ENCODE assay signal across 27 cellular contexts in genomic region chr13:26503826-26504594, GRCh38. TPM values are rescaled to one million over a fixed set of nuclear protein-coding genes. Genes with fewer than 3 reads are reported as not detected.
DNase-seq lines count a peak whose midpoint lies in the region; ATAC-seq and TF ChIP-seq lines count a peak whose summit lies in the region.
"Had no signal": no experiment of that assay in that cellular context is flagged by ENCODE, and none has a peak within 500 bp of the region (broad histone marks: within the 10 kb centered on the region; RNA-seq: fewer than 3 reads in every experiment).

No MANE protein-coding gene starts in this region.

- no peak overlapping the region; the same call in 1 of the 2 replicates for H2BK20ac ChIP-seq in IMR-90 (ENCODE audit: low read depth, low read length)

- no peaks in the 10 kb centered on the region for H4K20me1 ChIP-seq in IMR-90 (ENCODE audit: insufficient read depth, low read length)
- H4K20me1 ChIP-seq: BLaER1 had no signal

- no peak overlapping the region for H3K27ac ChIP-seq in A673 (ENCODE audit: low read depth, low read length, poor library complexity, severe bottlenecking)
- no peak overlapping the region for H3K27ac ChIP-seq in IMR-90 (ENCODE audit: insufficient read depth, low read length)
- H3K27ac ChIP-seq: BLaER1, HL-60, lower lobe of right lung, Peyer's patch, transverse colon had no signal

- no peak overlapping the region for H4K8ac ChIP-seq in IMR-90 (ENCODE audit: low read depth in 2 of 2, low read length in 2 of 2)

- no peaks in the 10 kb centered on the region for H3K27me3 ChIP-seq in A673 (replicated peaks; ENCODE audit: insufficient read depth, low read depth, low read length, poor library complexity)
- H3K27me3 ChIP-seq in IMR-90 (ENCODE audit: control insufficient read depth, insufficient read depth, low read length), result no peaks in the 10 kb centered on the region
- H3K27me3 ChIP-seq: BLaER1, Peyer's patch, transverse colon had no signal

- H3K4me3 ChIP-seq in A673 (ENCODE audit: low read depth, low read length, poor library complexity, severe bottlenecking) (no peak overlapping the region), IMR-90 (ENCODE audit: insufficient read depth, low read depth, low read length) (no peak overlapping the region)
- H3K4me3 ChIP-seq: BLaER1, lower lobe of right lung, Peyer's patch, transverse colon had no signal

- no peak overlapping the region for H2BK5ac ChIP-seq in IMR-90 (ENCODE audit: low read depth, low read length, poor library complexity, severe bottlenecking)

- no peaks in the 10 kb centered on the region for H3K9me3 ChIP-seq in A673 (ENCODE audit: low read depth, low read length, poor library complexity, severe bottlenecking)
- no peaks in the 10 kb centered on the region for H3K9me3 ChIP-seq in IMR-90 (ENCODE audit: control insufficient read depth, insufficient read depth, low read length)
- H3K9me3 ChIP-seq: lower lobe of right lung, Peyer's patch, transverse colon had no signal

- H2BK15ac ChIP-seq in IMR-90 (ENCODE audit: low read depth, low read length), result no peak overlapping the region

- intact Hi-C loops in A673 (cut with micrococcal nuclease; ENCODE audit: unreplicated experiment) (no loop called here), IMR-90 (cut with micrococcal nuclease) (no loop called here)

- no peak for TF ChIP-seq POLR2A in IMR-90 (IDR thresholded peaks at IDR 0.05; ENCODE audit: low read depth, low read length)

- TF ChIP-seq CTCF in A673 (conservative IDR thresholded peaks at IDR 0.05; ENCODE audit: low read depth, low read length) (no peak), IMR-90 (conservative IDR thresholded peaks at IDR 0.05; ENCODE audit: low read depth, low read length) (no peak), glutamatergic neuron (IDR thresholded peaks at IDR 0.05; ENCODE audit: partially characterized antibody, unreplicated experiment) (no peak), GM10248 (IDR thresholded peaks at IDR 0.05; ENCODE audit: control extremely low read depth, extremely low read depth, low read depth, missing control alignments) (no peak)

- H3K4ac ChIP-seq in IMR-90 (ENCODE audit: low read depth, low read length), result no peak overlapping the region

- no peak overlapping the region for H3K27ac Mint-ChIP-seq in glutamatergic neuron (ENCODE audit: unreplicated experiment)

- CTCF ChIA-PET in A673 (lab: Charles Lee) (no interaction called here), IMR-90 (lab: Yijun Ruan, JAX) (no interaction called here), GM10248 (lab: Yijun Ruan, JAX) (interaction anchor here (1.6 kb wide), 1 partner anchor 319 kb away, joined by 4 read pairs; no protein-coding TSS in a partner anchor)

- H3K14ac ChIP-seq in IMR-90 (replicated peaks; ENCODE audit: low read depth, low read length), result 0 out of 2 replicates have a peak overlapping the region, but pooled peaks have one; percentile 15

- no peaks in the 10 kb centered on the region for H3K36me3 ChIP-seq in A673 (ENCODE audit: insufficient read depth, low read length, poor library complexity, severe bottlenecking)
- H3K36me3 ChIP-seq in IMR-90 (ENCODE audit: control insufficient read depth, insufficient read depth, low read length), result no peaks in the 10 kb centered on the region
- H3K36me3 ChIP-seq: BLaER1, lower lobe of right lung, Peyer's patch, transverse colon had no signal

- no peak overlapping the region for H3K4me3 Mint-ChIP-seq in glutamatergic neuron (ENCODE audit: unreplicated experiment)
- H3K4me3 Mint-ChIP-seq: naive thymus-derived CD8-positive, alpha-beta T cell had no signal

- dilution Hi-C loops in IMR-90 (cut with HindIII; ENCODE audit: low sequenced_read_pairs, unreplicated experiment), result no loop called here

- no peak overlapping the region; the same call in 1 of the 2 replicates for H2BK120ac ChIP-seq in IMR-90 (ENCODE audit: low read depth, low read length)

- peaks cover 4% of the 10 kb centered on the region for H3K4me1 ChIP-seq in A673 (ENCODE audit: insufficient read depth, low read length, poor library complexity, severe bottlenecking)
- H3K4me1 ChIP-seq in IMR-90 (ENCODE audit: control insufficient read depth, insufficient read depth, low read length), result peaks cover 9% of the 10 kb centered on the region
- H3K4me1 ChIP-seq: lower lobe of right lung, Peyer's patch, transverse colon had no signal

- no peak overlapping the region for H4K5ac ChIP-seq in IMR-90 (ENCODE audit: low read depth, low read length)

- no peak overlapping the region for H2AK5ac ChIP-seq in IMR-90 (ENCODE audit: low read depth, low read length)

- BruUV-seq in A673 (replicated peaks; lab: Mats Ljungman, UMichigan) (no TSS peak), IMR-90 (replicated peaks; lab: Mats Ljungman, UMichigan) (no TSS peak)

- peaks cover 13% of the 10 kb centered on the region for H3K36me3 Mint-ChIP-seq in glutamatergic neuron (ENCODE audit: unreplicated experiment)

- H3K9me1 ChIP-seq in IMR-90 (ENCODE audit: insufficient read depth, low read length), result peaks cover 5% of the 10 kb centered on the region; the same call in 1 of the 2 replicates

- in situ Hi-C loops in IMR-90 (cut with MboI; ENCODE audit: low sequenced_read_pairs), result no loop called here

- H2AFZ ChIP-seq in IMR-90 (replicated peaks; ENCODE audit: low read length, poor library complexity), result no peak overlapping the region

- H3K9me3 Mint-ChIP-seq in glutamatergic neuron (ENCODE audit: unreplicated experiment), result peaks cover 3% of the 10 kb centered on the region
- H3K9me3 Mint-ChIP-seq: activated naive CD4-positive, alpha-beta T cell treated with anti-CD3 and anti-CD28 coated beads, Interleukin-2, amount 50 U/mL, for 72 hours had no signal

- H3K18ac ChIP-seq in IMR-90 (ENCODE audit: low read depth, low read length), result no peak overlapping the region

- no peak overlapping the region for H3K4me2 ChIP-seq in IMR-90 (ENCODE audit: low read depth, low read length)
- H3K4me2 ChIP-seq: BLaER1 had no signal

- H3K9ac ChIP-seq in IMR-90 (ENCODE audit: low read depth, low read length), result no peak overlapping the region
- H3K9ac ChIP-seq: BLaER1 had no signal

- H3K23ac ChIP-seq in IMR-90 (ENCODE audit: low read depth, low read length), result no peak overlapping the region

- H3K27me3 Mint-ChIP-seq in glutamatergic neuron (ENCODE audit: unreplicated experiment), result no peaks in the 10 kb centered on the region

- POLR2A ChIA-PET in A673 (lab: Charles Lee; ENCODE audit: low non-redundant PET) (no interaction called here), IMR-90 (lab: Charles Lee; ENCODE audit: unreplicated experiment) (no interaction called here), GM10248 (lab: Yijun Ruan, JAX) (no interaction called here)

- no peak overlapping the region for H3K56ac ChIP-seq in IMR-90 (ENCODE audit: extremely low read depth, insufficient read depth, low read length)

- no CpG with 5 or more reads among the region's 8 CpGs for WGBS in IMR-90 (ENCODE audit: extremely low coverage in 2 of 2, insufficient read length in 1 of 2), 2 experiments

- H4K91ac ChIP-seq in IMR-90 (ENCODE audit: insufficient read depth, low read depth, low read length), result 0 out of 2 replicates have a peak overlapping the region, but pooled peaks have one; percentile 1

- no peak for TF ChIP-seq RAD21 in IMR-90 (IDR thresholded peaks at IDR 0.05; ENCODE audit: low read length)

- H3K79me1 ChIP-seq in IMR-90 (ENCODE audit: low read depth in 1 of 2, low read length in 2 of 2), result no peaks in the 10 kb centered on the region

- no peak overlapping the region for H2AK9ac ChIP-seq in IMR-90 (replicated peaks; ENCODE audit: low read depth, low read length, poor library complexity)

- peak; percentile 7 for DNase-seq in activated CD4-positive, alpha-beta T cell treated with anti-CD3 and anti-CD28 coated beads for 48 hours
- no peak for DNase-seq in activated CD4-positive, alpha-beta T cell treated with anti-CD3 and anti-CD28 coated beads, Interleukin-2, amount 50 U/mL, for 1 hour
- DNase-seq in A673 (ENCODE audit: low spot score), result peak; percentile 28
- no peak for DNase-seq in IMR-90
- peak; percentile 31 for DNase-seq in middle frontal gyrus (ENCODE audit: extremely low spot score, low spot score)
- DNase-seq in glutamatergic neuron, result no peak
- DNase-seq in GM10248 (ENCODE audit: extremely low spot score), result no peak
- DNase-seq: ACHN; activated CD4-positive, alpha-beta T cell treated with anti-CD3 and anti-CD28 coated beads for 4 hours; activated T-cell treated with anti-CD3 and anti-CD28 coated beads, Interleukin-2, amount 50 U/mL, for 48 hours; aorta; HCEC 1CT; KG1; lower lobe of right lung; naive thymus-derived CD8-positive, alpha-beta T cell; NCI-H1105 treated with DMSO at 0.1 percent for 48 hours; NCI-H1930; NCI-H2227 treated with DMSO at 0.1 percent for 48 hours; NCI-H526 treated with DMSO at 0.1 percent for 48 hours; Peyer's patch; SHP77; stimulated activated CD8-positive, alpha-beta memory T cell treated with anti-CD3 and anti-CD28 coated beads, Interleukin-4, amount 100 ng/mL, for 48 hours; transverse colon had no signal

- H3K4me1 Mint-ChIP-seq in glutamatergic neuron (ENCODE audit: low read depth, unreplicated experiment), result peaks cover 2% of the 10 kb centered on the region

- ATAC-seq in IMR-90 (ENCODE audit: low read depth), result no peak
- ATAC-seq in GM18868 (IDR thresholded peaks at IDR 0.05; ENCODE audit: unreplicated experiment), result no peak
- ATAC-seq: lower lobe of right lung; naive thymus-derived CD8-positive, alpha-beta T cell had no signal

TF ChIP-seq in IMR-90, 13 proteins besides CTCF, POLR2A, EP300 and RAD21:
- TF ChIP-seq CHD1 (IDR thresholded peaks at IDR 0.05; ENCODE audit: low read depth, low read length) (no peak), MAZ (IDR thresholded peaks at IDR 0.05; ENCODE audit: borderline replicate concordance, low read depth, low read length) (no peak)

RNA-seq across cellular contexts. Expression of gene WASF3, which starts 53.5 kb away (rescaled TPM):
- total RNA-seq in A673 (2021) (4.6 and 5.1 TPM in 2 replicates), IMR-90 (2012; rRNA removed) (4.3 and 5.8 TPM in 2 replicates), glutamatergic neuron (ENCODE audit: unreplicated experiment) (10.1 TPM)
- polyA plus RNA-seq in IMR-90 (2012; rRNA removed), result 10.5 and 11.4 TPM in 2 replicates
- 5.8 and 6.7 TPM in 2 replicates for polyA plus RNA-seq in IMR-90 (2012; cell fraction: cytosol; rRNA removed)
- polyA plus RNA-seq in IMR-90 (2012; cell fraction: nucleus; rRNA removed; ENCODE audit: low replicate concordance), result 13.3 and 26.5 TPM in 2 replicates
- polyA plus RNA-seq: naive thymus-derived CD8-positive, alpha-beta T cell had no signal

Comparison
In these comparisons a context has a peak if more than half of its experiments do, and no peak if none do; other contexts are left out.
1. DNase-seq: peak in activated CD4-positive, alpha-beta T cell treated with anti-CD3 and anti-CD28 coated beads for 48 hours (single experiment), A673 (single experiment) and middle frontal gyrus (single experiment); none in activated CD4-positive, alpha-beta T cell treated with anti-CD3 and anti-CD28 coated beads, Interleukin-2, amount 50 U/mL, for 1 hour (single experiment), IMR-90 (single experiment), glutamatergic neuron (single experiment) and GM10248 (single experiment).